Comparison of ENCODE assay signal across 23 cellular contexts in genomic region chr5:180646963-180647305, GRCh38. TPM values are rescaled to one million over a fixed set of nuclear protein-coding genes. Genes with fewer than 3 reads are reported as not detected.
"Had no signal": no experiment of that assay in that cellular context is flagged by ENCODE, and none has a peak within 500 bp of the region (broad histone marks: within the 10 kb centered on the region; RNA-seq: fewer than 3 reads in every experiment).

No MANE protein-coding gene starts in this region.

- H3K27ac Mint-ChIP-seq: activated CD4-positive, alpha-beta memory T cell treated with anti-CD3 and anti-CD28 coated beads for 36 hours; activated CD4-positive, alpha-beta T cell treated with anti-CD3 and anti-CD28 coated beads for 36 hours; activated CD8-positive, alpha-beta memory T cell treated with anti-CD3 and anti-CD28 coated beads, Interleukin-2, amount 10 ng/mL, durations not matched to agents 7 days and 5 days; activated naive CD4-positive, alpha-beta T cell treated with anti-CD3 and anti-CD28 coated beads, Interleukin-2, amount 10 ng/mL, durations not matched to agents 7 days and 5 days; activated T-helper 2 cell treated with anti-CD3 and anti-CD28 coated beads, Interferon-gamma antibody, Interleukin-2, Interleukin-4, amounts not matched to agents 10 μg/mL and 5 μg/mL and 100 μg/mL, durations not matched to agents 14 hours and 24 hours and 36 hours; naive thymus-derived CD4-positive, alpha-beta T cell; neural progenitor cell; WTC11 had no signal

- H3K9me3 ChIP-seq: ascending aorta, esophagus squamous epithelium, heart right ventricle, tibial artery, uterus had no signal

- DNase-seq: activated CD4-positive, alpha-beta memory T cell treated with anti-CD3 and anti-CD28 coated beads for 36 hours; activated CD4-positive, alpha-beta T cell treated with anti-CD3 and anti-CD28 coated beads for 36 hours; activated CD8-positive, alpha-beta memory T cell treated with anti-CD3 and anti-CD28 coated beads, Interleukin-2, amount 10 ng/mL, durations not matched to agents 7 days and 5 days; activated naive CD4-positive, alpha-beta T cell treated with anti-CD3 and anti-CD28 coated beads, Interleukin-2, amount 10 ng/mL, durations not matched to agents 7 days and 5 days; activated T-cell treated with anti-CD3 and anti-CD28 coated beads, Interleukin-2, amount 50 U/mL, for 1 hour; cortex of kidney; effector CD8-positive, alpha-beta T cell; esophagus squamous epithelium; heart right ventricle; mesenchymal stem cell; stimulated activated CD4-positive, alpha-beta T cell treated with anti-CD3 and anti-CD28 coated beads, Interleukin-12 subunit alpha, Interleukin-12 subunit beta, amount 100 ng/mL, for 4 hours; stimulated activated CD4-positive, alpha-beta T cell treated with anti-CD3 and anti-CD28 coated beads, Interleukin-1b, Interleukin-23, amount 100 ng/mL, for 48 hours; stimulated activated naive CD4-positive, alpha-beta T cell treated with Interleukin-2 at 50 U/mL for 16 hours; substantia nigra had no signal

- H3K27me3 ChIP-seq: uterus had no signal

- H3K4me2 ChIP-seq: neural progenitor cell had no signal

- H3K4me3 Mint-ChIP-seq: activated CD4-positive, alpha-beta memory T cell treated with anti-CD3 and anti-CD28 coated beads for 36 hours; activated CD4-positive, alpha-beta T cell treated with anti-CD3 and anti-CD28 coated beads for 36 hours; activated CD8-positive, alpha-beta memory T cell treated with anti-CD3 and anti-CD28 coated beads, Interleukin-2, amount 10 ng/mL, durations not matched to agents 7 days and 5 days; activated naive CD4-positive, alpha-beta T cell treated with anti-CD3 and anti-CD28 coated beads, Interleukin-2, amount 10 ng/mL, durations not matched to agents 7 days and 5 days; WTC11 had no signal

- H3K9ac ChIP-seq: neural progenitor cell, parathyroid adenoma had no signal

- H3K4me1 ChIP-seq: parathyroid adenoma had no signal

- H3K4me3 ChIP-seq: ascending aorta, neural progenitor cell, tibial artery, uterus had no signal

- H3K36me3 Mint-ChIP-seq: activated CD4-positive, alpha-beta memory T cell treated with anti-CD3 and anti-CD28 coated beads for 36 hours; activated CD8-positive, alpha-beta memory T cell treated with anti-CD3 and anti-CD28 coated beads, Interleukin-2, amount 10 ng/mL, durations not matched to agents 7 days and 5 days; activated naive CD4-positive, alpha-beta T cell treated with anti-CD3 and anti-CD28 coated beads, Interleukin-2, amount 10 ng/mL, durations not matched to agents 7 days and 5 days; neural progenitor cell; WTC11 had no signal

- H3K27ac ChIP-seq: ascending aorta, esophagus squamous epithelium, neural progenitor cell, parathyroid adenoma, tibial artery, uterus had no signal

- H3K79me2 ChIP-seq: parathyroid adenoma had no signal

- H2AFZ ChIP-seq: neural progenitor cell, parathyroid adenoma had no signal

- ATAC-seq: activated CD4-positive, alpha-beta T cell treated with anti-CD3 and anti-CD28 coated beads for 36 hours; activated CD8-positive, alpha-beta memory T cell treated with anti-CD3 and anti-CD28 coated beads, Interleukin-2, amount 10 ng/mL, durations not matched to agents 7 days and 5 days; heart right ventricle; naive thymus-derived CD4-positive, alpha-beta T cell; WTC11 had no signal

- H3K9me3 Mint-ChIP-seq: activated CD4-positive, alpha-beta memory T cell treated with anti-CD3 and anti-CD28 coated beads for 36 hours; activated naive CD4-positive, alpha-beta T cell treated with anti-CD3 and anti-CD28 coated beads, Interleukin-2, amount 10 ng/mL, durations not matched to agents 7 days and 5 days; activated T-helper 2 cell treated with anti-CD3 and anti-CD28 coated beads, Interferon-gamma antibody, Interleukin-2, Interleukin-4, amounts not matched to agents 10 μg/mL and 5 μg/mL and 100 μg/mL, durations not matched to agents 14 hours and 24 hours and 36 hours; neural progenitor cell; WTC11 had no signal

- FAIRE-seq: endothelial cell of umbilical vein had no signal

- H3K36me3 ChIP-seq: ascending aorta, esophagus squamous epithelium, heart right ventricle, neural progenitor cell, tibial artery, uterus had no signal

RNA-seq across cellular contexts. Expression of gene SCGB3A1, which starts 55.6 kb away (rescaled TPM):
- total RNA-seq: activated CD4-positive, alpha-beta memory T cell treated with anti-CD3 and anti-CD28 coated beads for 36 hours; activated CD4-positive, alpha-beta T cell treated with anti-CD3 and anti-CD28 coated beads for 36 hours; activated CD8-positive, alpha-beta memory T cell treated with anti-CD3 and anti-CD28 coated beads, Interleukin-2, amount 10 ng/mL, durations not matched to agents 7 days and 5 days; activated T-helper 2 cell treated with anti-CD3 and anti-CD28 coated beads, Interferon-gamma antibody, Interleukin-2, Interleukin-4, amounts not matched to agents 10 μg/mL and 5 μg/mL and 100 μg/mL, durations not matched to agents 14 hours and 24 hours and 36 hours; ascending aorta; WTC11 had no signal
- polyA plus RNA-seq: endothelial cell of umbilical vein; naive thymus-derived CD4-positive, alpha-beta T cell had no signal
